1 cellular context compared by ENCODE assay signal in genomic region chr1:157310401-157310800, GRCh38.
TF ChIP-seq lines count a peak whose summit lies in the region.

No MANE protein-coding gene starts in this region.

TF ChIP-seq in H1, 55 proteins besides CTCF, POLR2A, EP300 and RAD21 (continued from another document):
- no peak for TF ChIP-seq CHD7 (IDR thresholded peaks at IDR 0.05; ENCODE audit: insufficient replicate concordance, low read length)
- TF ChIP-seq ASH2L (IDR thresholded peaks at IDR 0.05; ENCODE audit: low read length): no peak
- TF ChIP-seq, protein P1, sequence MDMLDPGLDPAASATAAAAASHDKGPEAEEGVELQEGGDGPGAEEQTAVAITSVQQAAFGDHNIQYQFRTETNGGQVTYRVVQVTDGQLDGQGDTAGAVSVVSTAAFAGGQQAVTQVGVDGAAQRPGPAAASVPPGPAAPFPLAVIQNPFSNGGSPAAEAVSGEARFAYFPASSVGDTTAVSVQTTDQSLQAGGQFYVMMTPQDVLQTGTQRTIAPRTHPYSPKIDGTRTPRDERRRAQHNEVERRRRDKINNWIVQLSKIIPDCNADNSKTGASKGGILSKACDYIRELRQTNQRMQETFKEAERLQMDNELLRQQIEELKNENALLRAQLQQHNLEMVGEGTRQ (IDR thresholded peaks at IDR 0.05; ENCODE audit: low read length): no peak
- no peak for TF ChIP-seq RXRA (IDR thresholded peaks at IDR 0.05; ENCODE audit: insufficient read depth, low read depth, low read length)
- no peak for TF ChIP-seq TEAD4 (IDR thresholded peaks at IDR 0.05; ENCODE audit: low read depth, low read length)
- TF ChIP-seq ZNF274 (IDR thresholded peaks at IDR 0.05; ENCODE audit: borderline replicate concordance, extremely low read depth, low read length): no peak
- TF ChIP-seq JUND (IDR thresholded peaks at IDR 0.05; ENCODE audit: low read length): no peak
- TF ChIP-seq BCL11A (IDR thresholded peaks at IDR 0.05; ENCODE audit: low read depth in 2 of 2, low read length in 2 of 2): no peak
